ENCODE assay signal across 16 cellular contexts in genomic region chr2:37798315-37799005, GRCh38.
A peak's percentile ranks its signal among the peaks of the same experiment; 100 is the strongest.
DNase-seq lines count a peak whose midpoint lies in the region; ATAC-seq and FAIRE-seq lines count a peak whose summit lies in the region.
"Had no signal": no experiment of that assay in that cellular context is flagged by ENCODE, and none has a peak within 500 bp of the region (broad histone marks: within the 10 kb centered on the region; RNA-seq: fewer than 3 reads in every experiment).

No MANE protein-coding gene starts in this region.

- H3K27me3 Mint-ChIP-seq in memory B cell = no peaks in the 10 kb centered on the region

- no peaks in the 10 kb centered on the region for H3K36me3 Mint-ChIP-seq in memory B cell
- H3K36me3 Mint-ChIP-seq: activated naive CD4-positive, alpha-beta T cell treated with anti-CD3 and anti-CD28 coated beads, Interleukin-2, amount 10 ng/mL, durations not matched to agents 7 days and 5 days had no signal

- ATAC-seq in memory B cell (ENCODE audit: low read depth) = peak; percentile 100
- no peak for ATAC-seq in GM19397 (IDR thresholded peaks at IDR 0.05; ENCODE audit: unreplicated experiment)
- ATAC-seq in HG03460 (IDR thresholded peaks at IDR 0.05; ENCODE audit: unreplicated experiment) = no peak
- ATAC-seq: psoas muscle, Right ventricle myocardium inferior had no signal

- peaks cover 12% of the 10 kb centered on the region for H3K4me1 Mint-ChIP-seq in memory B cell
- H3K4me1 Mint-ChIP-seq: activated naive CD4-positive, alpha-beta T cell treated with anti-CD3 and anti-CD28 coated beads, Interleukin-2, amount 10 ng/mL, durations not matched to agents 7 days and 5 days had no signal

- no peak for FAIRE-seq in GM18507 (lab: Jason Lieb, UNC)
- FAIRE-seq: GM12892, islet of Langerhans had no signal

- H3K4me3 Mint-ChIP-seq in memory B cell = no peak overlapping the region
- H3K4me3 Mint-ChIP-seq: activated naive CD4-positive, alpha-beta T cell treated with anti-CD3 and anti-CD28 coated beads, Interleukin-2, amount 10 ng/mL, durations not matched to agents 7 days and 5 days had no signal

- H3K27ac Mint-ChIP-seq in memory B cell = no peak overlapping the region
- H3K27ac Mint-ChIP-seq: activated naive CD4-positive, alpha-beta T cell treated with anti-CD3 and anti-CD28 coated beads, Interleukin-2, amount 10 ng/mL, durations not matched to agents 7 days and 5 days had no signal

- DNase-seq in AG20443 (ENCODE audit: low spot score) = peak; percentile 51
- peak; percentile 4 for DNase-seq in GM18507 (ENCODE audit: extremely low spot score, insufficient read length, low read depth)
- DNase-seq in NOMO-1 (lab: John Stamatoyannopoulos, UW; ENCODE audit: unreplicated experiment in 2 of 2) = peak; percentile 79 to 88
- DNase-seq in memory B cell (ENCODE audit: low spot score in 2 of 2) = peak in 1 of 2 donors; percentile 14
- no peak for DNase-seq in D341Med (ENCODE audit: low spot score)
- DNase-seq in NCI-H128 (lab: John Stamatoyannopoulos, UW; ENCODE audit: unreplicated experiment) = no peak
- DNase-seq: activated naive CD4-positive, alpha-beta T cell treated with anti-CD3 and anti-CD28 coated beads, Interleukin-2, amount 10 ng/mL, durations not matched to agents 7 days and 5 days; NCI-H187; NCI-H774; psoas muscle; stimulated activated CD4-positive, alpha-beta T cell treated with anti-CD3 and anti-CD28 coated beads, Interleukin-15, amount 100 ng/mL, for 24 hours had no signal

- no peaks in the 10 kb centered on the region for H3K9me3 Mint-ChIP-seq in memory B cell
- H3K9me3 Mint-ChIP-seq: activated naive CD4-positive, alpha-beta T cell treated with anti-CD3 and anti-CD28 coated beads, Interleukin-2, amount 10 ng/mL, durations not matched to agents 7 days and 5 days had no signal

Comparison
In these comparisons a context has a peak if more than half of its experiments do, and no peak if none do; other contexts are left out.
1. DNase-seq: peak in AG20443 (single experiment), GM18507 (single experiment) and NOMO-1 (2 of 2); none in D341Med (single experiment) and NCI-H128 (single experiment).